Comparison of ENCODE assay signal across 2 cellular contexts in the genomic region with DNA sequence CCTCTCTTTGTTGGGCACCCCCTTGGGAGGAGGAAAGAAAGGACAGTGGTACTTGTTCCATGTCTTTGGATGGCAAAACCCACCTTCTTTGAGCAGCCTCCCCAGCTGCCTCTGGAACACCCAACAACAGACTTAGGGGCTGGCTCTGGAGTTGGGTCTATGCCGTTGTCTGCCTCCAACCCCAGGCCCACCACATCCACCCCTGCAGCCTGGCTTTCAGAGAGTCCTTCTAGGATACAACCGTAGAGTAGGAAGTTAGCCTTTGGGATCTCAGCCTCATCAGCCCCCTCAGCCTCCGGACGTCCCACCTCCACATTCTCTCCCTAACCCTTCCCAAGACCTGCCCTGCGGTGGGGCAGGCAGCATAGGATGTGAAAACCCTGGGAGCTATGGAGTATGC.
TF ChIP-seq lines count a peak whose summit lies in the region.

No MANE protein-coding gene starts in this region.

TF ChIP-seq in HEK293, 187 proteins besides CTCF, POLR2A, EP300 and RAD21:
- TF ChIP-seq ZNF670 (tag by site-specific recombination; IDR thresholded peaks at IDR 0.05; ENCODE audit: low read depth) = no peak
- TF ChIP-seq ZFHX2 (tag by site-specific recombination; conservative IDR thresholded peaks at IDR 0.05) = peak; percentile 70
- TF ChIP-seq ZNF747 (tag by site-specific recombination; IDR thresholded peaks at IDR 0.05) = no peak
- TF ChIP-seq EGR2 (tag by site-specific recombination; IDR thresholded peaks at IDR 0.05; ENCODE audit: low read depth) = peak; percentile 32; the same call in 1 of the 2 replicates
- no peak for TF ChIP-seq OVOL3 (tag by site-specific recombination; IDR thresholded peaks at IDR 0.05)
- TF ChIP-seq ZNF169 (tag by site-specific recombination; IDR thresholded peaks at IDR 0.05) = no peak

TF ChIP-seq in IMR-90, 13 proteins besides CTCF, POLR2A, EP300 and RAD21:
- TF ChIP-seq MAFK (IDR thresholded peaks at IDR 0.05; ENCODE audit: low read depth, low read length) = no peak
- TF ChIP-seq USF2 (IDR thresholded peaks at IDR 0.05; ENCODE audit: low read depth, low read length) = no peak
- TF ChIP-seq RFX5 (IDR thresholded peaks at IDR 0.05; ENCODE audit: low read depth, low read length) = no peak
- TF ChIP-seq NFE2L2 (IDR thresholded peaks at IDR 0.05; ENCODE audit: low read depth, low read length) = no peak
- no peak for TF ChIP-seq CEBPB (IDR thresholded peaks at IDR 0.05; ENCODE audit: low read depth, low read length)
- TF ChIP-seq ELK1 (IDR thresholded peaks at IDR 0.05; ENCODE audit: borderline replicate concordance, low read depth, low read length) = no peak
